Comparison of ENCODE assay signal across 18 cellular contexts in genomic region chr2:122755281-122755780, GRCh38.
DNase-seq lines count a peak whose midpoint lies in the region; ATAC-seq and TF ChIP-seq lines count a peak whose summit lies in the region.
"Had no signal": no experiment of that assay in that cellular context is flagged by ENCODE, and none has a peak within 500 bp of the region (broad histone marks: within the 10 kb centered on the region; RNA-seq: fewer than 3 reads in every experiment).

No MANE protein-coding gene starts in this region.

- H3K27ac ChIP-seq in neutrophil: peak overlapping the region; percentile 78
- H3K27ac ChIP-seq: PC-9, SK-N-MC had no signal

- TF ChIP-seq CTCF in cardiac fibroblast (IDR thresholded peaks at IDR 0.05; ENCODE audit: low read depth, low read length): no peak
- no peak for TF ChIP-seq CTCF in neutrophil (IDR thresholded peaks at IDR 0.05)

- H3K9me3 ChIP-seq in neutrophil: no peaks in the 10 kb centered on the region

- H3K27me3 ChIP-seq in neutrophil: no peaks in the 10 kb centered on the region

- DNase-seq in CD1c-positive myeloid dendritic cell (ENCODE audit: extremely low spot score): peak; percentile 31
- DNase-seq in OCI-M2 (lab: John Stamatoyannopoulos, UW; ENCODE audit: unreplicated experiment): peak; percentile 17
- peak; percentile 10 to 81 for DNase-seq in cardiac fibroblast (ENCODE audit: low read depth in 2 of 2)
- no peak for DNase-seq in iPS-NIHi11 (ENCODE audit: low spot score)
- DNase-seq in KG1 (lab: John Stamatoyannopoulos, UW): no peak
- DNase-seq: CD8-positive, alpha-beta T cell; DND-41; H9; IMR-90; NCI-H146; NCI-H2107; NCI-H345; NCI-H526 treated with DMSO at 0.1 percent for 48 hours; PC-9 had no signal

- ATAC-seq in HG03442 (IDR thresholded peaks at IDR 0.05; ENCODE audit: unreplicated experiment): no peak
- ATAC-seq in GM21529 (IDR thresholded peaks at IDR 0.05; ENCODE audit: unreplicated experiment): no peak
- ATAC-seq: CD8-positive, alpha-beta T cell had no signal

- H3K36me3 ChIP-seq in neutrophil: no peaks in the 10 kb centered on the region

- H3K4me1 ChIP-seq in neutrophil (ENCODE audit: control insufficient read depth in 1 of 2, insufficient read depth in 1 of 2, low read depth in 1 of 2, low read length in 1 of 2): peaks cover 27 to 48% of the 10 kb centered on the region in 2 experiments

- H3K4me3 ChIP-seq in cardiac fibroblast (replicated peaks in 1 of 2; ENCODE audit: low read depth in 2 of 2, low read length in 2 of 2) (no peak overlapping the region), neutrophil (ENCODE audit: low read depth in 1 of 2, low read length in 1 of 2) (no peak overlapping the region)
- H3K4me3 ChIP-seq: PC-9, SK-N-MC had no signal

Comparison
In these comparisons a context has a peak if more than half of its experiments do, and no peak if none do; other contexts are left out.
1. DNase-seq: peak in CD1c-positive myeloid dendritic cell (single experiment), OCI-M2 (single experiment) and cardiac fibroblast (2 of 2); none in iPS-NIHi11 (single experiment) and KG1 (single experiment).